ENCODE assay signal across 14 cellular contexts in the genomic region with DNA sequence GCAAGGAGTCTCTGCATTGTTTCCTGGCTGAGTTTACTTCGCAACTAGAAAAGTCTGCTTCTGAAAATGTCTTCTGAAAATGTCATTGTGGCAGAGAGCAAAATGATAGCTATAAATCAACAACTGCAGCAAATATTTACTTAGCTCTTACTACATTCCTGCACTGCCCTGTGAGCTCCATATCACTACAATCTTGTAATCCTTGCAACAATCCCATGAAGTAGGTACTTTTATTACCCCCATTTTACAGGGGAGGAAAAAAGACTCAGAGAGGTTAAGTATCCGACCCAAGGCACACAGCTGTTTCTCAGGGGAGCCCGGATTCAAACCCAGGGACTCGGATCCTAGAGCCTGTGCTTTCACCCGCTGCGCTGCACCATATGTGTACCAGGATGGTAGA. TPM values are rescaled to one million over a fixed set of nuclear protein-coding genes. Genes with fewer than 3 reads are reported as not detected.
DNase-seq lines count a peak whose midpoint lies in the region; ATAC-seq, FAIRE-seq and TF ChIP-seq lines count a peak whose summit lies in the region.
"Had no signal": no experiment of that assay in that cellular context is flagged by ENCODE, and none has a peak within 500 bp of the region (broad histone marks: within the 10 kb centered on the region; RNA-seq: fewer than 3 reads in every experiment).

No MANE protein-coding gene starts in this region.

- peak overlapping the region in 2 of 3 donors; percentile 48 to 87 for H3K27ac Mint-ChIP-seq in CD4-positive, CD25-positive, alpha-beta regulatory T cell

- no peak for TF ChIP-seq CTCF in endothelial cell of umbilical vein (IDR thresholded peaks at IDR 0.05; ENCODE audit: extremely low read depth in 1 of 2, insufficient read depth in 1 of 2, low read depth in 1 of 2, low read length in 2 of 2)
- no peak for TF ChIP-seq CTCF in pancreas (IDR thresholded peaks at IDR 0.05)

- H3K9me3 Mint-ChIP-seq in CD4-positive, CD25-positive, alpha-beta regulatory T cell, result no peaks in the 10 kb centered on the region
- H3K9me3 Mint-ChIP-seq: activated naive CD4-positive, alpha-beta T cell treated with anti-CD3 and anti-CD28 coated beads, Interleukin-2, amount 50 U/mL, for 24 hours had no signal

- no TSS peak for BruUV-seq in endothelial cell of umbilical vein (replicated peaks; lab: Mats Ljungman, UMichigan)

- H3K79me2 ChIP-seq in Karpas-422 (ENCODE audit: low read length) (peaks cover 38% of the 10 kb centered on the region), endothelial cell of umbilical vein (ENCODE audit: control insufficient read depth, insufficient read depth, low read length) (peaks cover 93% of the 10 kb centered on the region)

- no peaks in the 10 kb centered on the region for H3K9me2 ChIP-seq in Karpas-422 (replicated peaks; ENCODE audit: insufficient read depth, low read length)

- POLR2A ChIA-PET in endothelial cell of umbilical vein (lab: Charles Lee), result interaction anchor here (0.6 kb wide), 1 partner anchor 1210 kb away, joined by 5 read pairs; no protein-coding TSS in a partner anchor

- CTCF ChIA-PET in endothelial cell of umbilical vein (lab: Charles Lee), result interaction anchor here (0.9 to 1.6 kb wide), 5 partner anchors 10 to 62 kb away, joined by 3 to 5 read pairs (median 4); partner anchors contain the start of gene EHD4

- TF ChIP-seq POLR2A in endothelial cell of umbilical vein (IDR thresholded peaks at IDR 0.05; ENCODE audit: low read depth, low read length), result no peak

- peaks cover 8% of the 10 kb centered on the region for H3K4me1 ChIP-seq in CD4-positive, CD25-positive, alpha-beta regulatory T cell (ENCODE audit: control insufficient read depth, insufficient read depth, low read length, poor library complexity, severe bottlenecking)
- peaks cover 38% of the 10 kb centered on the region for H3K4me1 ChIP-seq in Karpas-422 (ENCODE audit: low read length)
- H3K4me1 ChIP-seq in endothelial cell of umbilical vein (ENCODE audit: control insufficient read depth, extremely low read depth, insufficient read depth, low read length), result peaks cover 71% of the 10 kb centered on the region
- H3K4me1 ChIP-seq in pancreas, result peaks cover 19 to 35% (median 20%) of the 10 kb centered on the region in 3 donors

- no peak overlapping the region for H3K9ac ChIP-seq in Karpas-422 (ENCODE audit: low read length)
- H3K9ac ChIP-seq in endothelial cell of umbilical vein (replicated peaks; ENCODE audit: extremely low read depth, insufficient read depth, low read length), result no peak overlapping the region

- dilution Hi-C loops in endothelial cell of umbilical vein (cut with MboI; ENCODE audit: extremely low pct_ligation_motif_present, low sequenced_read_pairs), result no loop called here

- 34 to 41% methylated on average over 6 of the region's 6 CpGs for WGBS in pancreas, 2 donors

- no peaks in the 10 kb centered on the region for H3K9me1 ChIP-seq in endothelial cell of umbilical vein (replicated peaks; ENCODE audit: control insufficient read depth, extremely low read depth, insufficient read depth, low read length)

- H3K27me3 ChIP-seq in CD4-positive, CD25-positive, alpha-beta regulatory T cell (ENCODE audit: control insufficient read depth, insufficient read depth, low read length), result no peaks in the 10 kb centered on the region
- no peaks in the 10 kb centered on the region for H3K27me3 ChIP-seq in Karpas-422 (ENCODE audit: low read length)
- H3K27me3 ChIP-seq in endothelial cell of umbilical vein (ENCODE audit: control insufficient read depth in 2 of 2, insufficient read depth in 2 of 2, low read length in 2 of 2), result no peaks in the 10 kb centered on the region
- H3K27me3 ChIP-seq in pancreas, result no peaks in the 10 kb centered on the region

- intact Hi-C loops in endothelial cell of umbilical vein (cut with micrococcal nuclease), result no loop called here
- intact Hi-C loops in pancreas (cut with DNase I), result no loop called here

- no peaks in the 10 kb centered on the region for H3K27me3 Mint-ChIP-seq in CD4-positive, CD25-positive, alpha-beta regulatory T cell
- H3K27me3 Mint-ChIP-seq: activated naive CD4-positive, alpha-beta T cell treated with anti-CD3 and anti-CD28 coated beads, Interleukin-2, amount 50 U/mL, for 24 hours had no signal

- peaks cover 0 to 36% (median 24%) of the 10 kb centered on the region in 4 donors for H3K4me1 Mint-ChIP-seq in CD4-positive, CD25-positive, alpha-beta regulatory T cell

- no peak overlapping the region for H2AFZ ChIP-seq in Karpas-422 (ENCODE audit: low read length)
- H2AFZ ChIP-seq in endothelial cell of umbilical vein (ENCODE audit: low read depth, low read length), result no peak overlapping the region

- H3K4me3 Mint-ChIP-seq in CD4-positive, CD25-positive, alpha-beta regulatory T cell, result no peak overlapping the region
- H3K4me3 Mint-ChIP-seq: activated naive CD4-positive, alpha-beta T cell treated with anti-CD3 and anti-CD28 coated beads, Interleukin-2, amount 50 U/mL, for 24 hours had no signal

- FAIRE-seq in endothelial cell of umbilical vein (lab: Jason Lieb, UNC) (no peak), pancreas (lab: Jason Lieb, UNC) (no peak)

- H4K20me1 ChIP-seq in Karpas-422 (ENCODE audit: insufficient read depth, low read depth, low read length), result no peaks in the 10 kb centered on the region
- no peaks in the 10 kb centered on the region for H4K20me1 ChIP-seq in endothelial cell of umbilical vein (replicated peaks; ENCODE audit: control insufficient read depth, extremely low read depth, insufficient read depth, low read length)

- H3K9me3 ChIP-seq in CD4-positive, CD25-positive, alpha-beta regulatory T cell (ENCODE audit: control insufficient read depth in 2 of 2, low read length in 2 of 2), result no peaks in the 10 kb centered on the region
- H3K9me3 ChIP-seq in Karpas-422 (ENCODE audit: low read length), result no peaks in the 10 kb centered on the region
- no peaks in the 10 kb centered on the region for H3K9me3 ChIP-seq in endothelial cell of umbilical vein (replicated peaks; ENCODE audit: control insufficient read depth, insufficient read depth, low read length)
- no peaks in the 10 kb centered on the region for H3K9me3 ChIP-seq in pancreas

- H3K4me3 ChIP-seq in CD4-positive, CD25-positive, alpha-beta regulatory T cell (ENCODE audit: low read depth, low read length), result no peak overlapping the region
- H3K4me3 ChIP-seq in Karpas-422 (ENCODE audit: low read length) (no peak overlapping the region), endothelial cell of umbilical vein (replicated peaks in 1 of 3; ENCODE audit: insufficient read depth in 1 of 3, low read depth in 1 of 3, low read length in 3 of 3) (no peak overlapping the region), pancreas (no peak overlapping the region)

- H3K27ac ChIP-seq in CD4-positive, CD25-positive, alpha-beta regulatory T cell (ENCODE audit: insufficient read depth, low read length, poor library complexity, severe bottlenecking), result no peak overlapping the region
- H3K27ac ChIP-seq in Karpas-422 (ENCODE audit: low read length), result peak overlapping the region; percentile 41; the same call in 1 of the 2 replicates
- peak overlapping the region; percentile 13 for H3K27ac ChIP-seq in endothelial cell of umbilical vein (ENCODE audit: insufficient read depth, low read depth, low read length)
- peak overlapping the region in 3 of 4 donors; percentile 10 to 65 (median 60) for H3K27ac ChIP-seq in pancreas

- ATAC-seq in CD4-positive, CD25-positive, alpha-beta regulatory T cell (ENCODE audit: low read depth in 2 of 2), result no peak
- ATAC-seq in pancreas, result peak; percentile 51 to 73 (median 62)
- ATAC-seq in GM18858 (IDR thresholded peaks at IDR 0.05; ENCODE audit: unreplicated experiment), result no peak
- ATAC-seq: esophagus mucosa had no signal

- no peak for DNase-seq in CD4-positive, CD25-positive, alpha-beta regulatory T cell
- DNase-seq in Karpas-422 (no peak), endothelial cell of umbilical vein (ENCODE audit: low read depth, low spot score) (peak; percentile 34), pancreas (peak in 1 of 6 donors; percentile 45), midbrain (lab: John Stamatoyannopoulos, UW) (no peak), GOT3 (lab: John Stamatoyannopoulos, UW) (no peak), cerebellum (ENCODE audit: low spot score) (no peak)
- DNase-seq: RPMI8226; stimulated activated CD4-positive, alpha-beta T cell treated with anti-CD3 and anti-CD28 coated beads, Interleukin-4, amount 100 ng/mL, for 1 hour; stimulated activated naive CD4-positive, alpha-beta T cell had no signal

- H3K4me2 ChIP-seq in Karpas-422 (ENCODE audit: low read depth, low read length, poor library complexity, severe bottlenecking) (no peak overlapping the region), endothelial cell of umbilical vein (ENCODE audit: insufficient read depth, low read length) (no peak overlapping the region)

- H3K36me3 Mint-ChIP-seq in CD4-positive, CD25-positive, alpha-beta regulatory T cell, result peaks cover 12% of the 10 kb centered on the region

- peaks cover 7% of the 10 kb centered on the region for H3K36me3 ChIP-seq in CD4-positive, CD25-positive, alpha-beta regulatory T cell (ENCODE audit: control insufficient read depth, insufficient read depth, low read length)
- H3K36me3 ChIP-seq in Karpas-422 (ENCODE audit: insufficient read depth, low read length), result no peaks in the 10 kb centered on the region
- peaks cover 9 to 17% of the 10 kb centered on the region in 2 experiments for H3K36me3 ChIP-seq in endothelial cell of umbilical vein (ENCODE audit: control insufficient read depth in 2 of 2, extremely low read depth in 1 of 2, insufficient read depth in 2 of 2, low read length in 2 of 2)
- H3K36me3 ChIP-seq in pancreas, result no peaks in the 10 kb centered on the region

RNA-seq across cellular contexts. Expression of gene SPTBN5, which starts 34.2 kb away (rescaled TPM):
- total RNA-seq in CD4-positive, CD25-positive, alpha-beta regulatory T cell, result 2.7 TPM
- polyA plus RNA-seq in CD4-positive, CD25-positive, alpha-beta regulatory T cell, result under 1 TPM in 1 of 4 donors, not detected in 3; 0.26 TPM
- total RNA-seq in Karpas-422 (2014; rRNA removed; shearing (Covaris generic); ENCODE audit: low replicate concordance), result 0.11 and 0.22 TPM in 2 replicates
- total RNA-seq in endothelial cell of umbilical vein (19.0 and 19.2 TPM in 2 replicates), pancreas (1 to 10 TPM in 2 of 6 donors, under 1 TPM in 4; 0.32 to 4.0 (median 0.60) TPM), cerebellum (1.3 TPM)
- polyA plus RNA-seq in endothelial cell of umbilical vein (12.0 and 12.6 TPM in 2 replicates), pancreas (10 to 100 TPM in 1 of 2 donors, 1 to 10 TPM in 1; 9.5 to 11.4 TPM)
- polyA plus RNA-seq in endothelial cell of umbilical vein (2011; cell fraction: cytosol; rRNA removed), result 4.1 and 6.6 TPM in 2 replicates
- 128 and 138 TPM in 2 replicates for polyA plus RNA-seq in endothelial cell of umbilical vein (2011; cell fraction: nucleus; rRNA removed)
- polyA plus RNA-seq in endothelial cell of umbilical vein (2012), result 3.0 and 7.8 TPM in 2 replicates
- polyA minus RNA-seq in endothelial cell of umbilical vein, result 7.8 and 9.6 TPM in 2 replicates
- 0.10 TPM for polyA minus RNA-seq in endothelial cell of umbilical vein (2011; cell fraction: cytosol; rRNA and poly(A)+ RNA removed)
- polyA minus RNA-seq in endothelial cell of umbilical vein (2011; cell fraction: nucleus; rRNA and poly(A)+ RNA removed), result 26.4 and 30.1 TPM in 2 replicates
- total RNA-seq: H4 had no signal

RNA-seq across cellular contexts. Expression of gene EHD4, which starts 44.3 kb away (rescaled TPM):
- 57.8 TPM for total RNA-seq in CD4-positive, CD25-positive, alpha-beta regulatory T cell
- polyA plus RNA-seq in CD4-positive, CD25-positive, alpha-beta regulatory T cell, result 10 to 100 TPM in 3 of 4 donors, 1 to 10 TPM in 1; 9.3 to 14.2 (median 13.5) TPM
- 19.9 and 20.4 TPM in 2 replicates for total RNA-seq in Karpas-422 (2014; rRNA removed; shearing (Covaris generic); ENCODE audit: low replicate concordance)
- 126 and 128 TPM in 2 replicates for total RNA-seq in endothelial cell of umbilical vein
- 96.7 and 99.1 TPM in 2 replicates for polyA plus RNA-seq in endothelial cell of umbilical vein
- 88.4 and 97.4 TPM in 2 replicates for polyA plus RNA-seq in endothelial cell of umbilical vein (2011; cell fraction: cytosol; rRNA removed)
- polyA plus RNA-seq in endothelial cell of umbilical vein (2011; cell fraction: nucleus; rRNA removed), result 100 and 105 TPM in 2 replicates
- polyA plus RNA-seq in endothelial cell of umbilical vein (2012), result 39.8 and 70.3 TPM in 2 replicates
- polyA minus RNA-seq in endothelial cell of umbilical vein, result 157 and 160 TPM in 2 replicates
- polyA minus RNA-seq in endothelial cell of umbilical vein (2011; cell fraction: cytosol; rRNA and poly(A)+ RNA removed), result 11.4 TPM
- 113 and 127 TPM in 2 replicates for polyA minus RNA-seq in endothelial cell of umbilical vein (2011; cell fraction: nucleus; rRNA and poly(A)+ RNA removed)
- 10 to 100 TPM in 2 of 6 donors, 1 to 10 TPM in 4; 8.3 to 22.8 (median 8.6) TPM for total RNA-seq in pancreas
- 1 to 10 TPM; 8.1 to 8.5 TPM for polyA plus RNA-seq in pancreas
- 5.5 TPM for total RNA-seq in cerebellum

Comparison
In these comparisons a context has a peak if more than half of its experiments do, and no peak if none do; other contexts are left out.
1. ATAC-seq: peak in pancreas (4 of 4); none in CD4-positive, CD25-positive, alpha-beta regulatory T cell (0 of 2) and GM18858 (single experiment).